In the genomic region with DNA sequence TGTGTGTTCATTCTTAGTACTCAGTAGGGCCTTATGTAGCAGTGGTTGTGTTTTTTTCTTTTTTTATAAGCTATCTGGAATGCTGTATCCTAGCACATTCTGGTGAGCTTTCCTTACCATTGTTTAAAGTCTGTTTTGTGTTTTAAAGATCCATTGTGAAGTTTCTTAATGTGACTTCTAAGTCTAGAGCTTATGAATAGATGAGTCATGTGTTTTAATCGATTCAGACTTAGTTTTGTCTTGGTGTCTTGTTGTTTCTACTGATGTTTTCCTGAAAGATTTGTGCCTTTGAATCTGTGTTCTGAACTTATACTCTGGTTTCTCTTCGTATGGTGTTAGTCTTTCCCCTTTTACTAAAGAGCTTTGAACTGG, we compare ENCODE assay signal across 8 cellular contexts. TPM values are rescaled to one million over a fixed set of nuclear protein-coding genes. Genes with fewer than 3 reads are reported as not detected.
DNase-seq lines count a peak whose midpoint lies in the region; ATAC-seq, FAIRE-seq and TF ChIP-seq lines count a peak whose summit lies in the region.
"Had no signal": no experiment of that assay in that cellular context is flagged by ENCODE, and none has a peak within 500 bp of the region (broad histone marks: within the 10 kb centered on the region; RNA-seq: fewer than 3 reads in every experiment).

No MANE protein-coding gene starts in this region.

- no peaks in the 10 kb centered on the region for H3K36me3 ChIP-seq in PC-3 (ENCODE audit: low read depth, low read length)
- no peaks in the 10 kb centered on the region for H3K36me3 ChIP-seq in endothelial cell of umbilical vein (ENCODE audit: control insufficient read depth in 2 of 2, extremely low read depth in 1 of 2, insufficient read depth in 2 of 2, low read length in 2 of 2)
- H3K36me3 ChIP-seq in psoas muscle (ENCODE audit: insufficient read depth in 1 of 2, low read depth in 1 of 2) = no peaks in the 10 kb centered on the region

- H3K27me3 ChIP-seq in PC-3 (ENCODE audit: low read length) (no peaks in the 10 kb centered on the region), endothelial cell of umbilical vein (ENCODE audit: control insufficient read depth in 2 of 2, insufficient read depth in 2 of 2, low read length in 2 of 2) (no peaks in the 10 kb centered on the region), psoas muscle (ENCODE audit: insufficient read depth in 3 of 3, low read length in 2 of 3) (no peaks in the 10 kb centered on the region)

- POLR2A ChIA-PET in PC-3 (lab: Charles Lee; ENCODE audit: unreplicated experiment) (interaction anchor here (0.7 kb wide), 1 partner anchor 8 kb away, joined by 4 read pairs; no protein-coding TSS in a partner anchor), endothelial cell of umbilical vein (lab: Charles Lee) (interaction anchor here (1.4 to 1.8 kb wide), 3 partner anchors 9 to 24 kb away, joined by 3 to 13 read pairs (median 6); a partner anchor contains a TSS)

- CTCF ChIA-PET in PC-3 (lab: Charles Lee) = interaction anchor here (0.6 to 0.8 kb wide), 2 partner anchors 9 to 25 kb away, joined by 3 to 6 read pairs; a partner anchor contains a TSS
- CTCF ChIA-PET in endothelial cell of umbilical vein (lab: Charles Lee) = interaction anchor here (0.7 to 4.1 kb wide), 13 partner anchors 9 to 115 kb away, joined by 3 to 43 read pairs (median 7); no protein-coding TSS in a partner anchor

- no peaks in the 10 kb centered on the region for H3K9me2 ChIP-seq in PC-3 (replicated peaks; ENCODE audit: low read length)

- H3K27ac ChIP-seq in PC-3 (ENCODE audit: low read length) (peak overlapping the region; percentile 38), endothelial cell of umbilical vein (ENCODE audit: insufficient read depth, low read depth, low read length) (peak overlapping the region; percentile 75), psoas muscle (peak overlapping the region; percentile 7)

- H3F3A ChIP-seq in PC-3 (ENCODE audit: low read length, unreplicated experiment) = no peaks in the 10 kb centered on the region

- ATAC-seq in PC-3 (peak; percentile 27; the same call in 1 of the 2 replicates), psoas muscle (no peak), GM18858 (IDR thresholded peaks at IDR 0.05; ENCODE audit: unreplicated experiment) (no peak)

- H3K4me1 ChIP-seq in PC-3 (ENCODE audit: insufficient read depth, low read length) (peaks cover 54% of the 10 kb centered on the region), endothelial cell of umbilical vein (ENCODE audit: control insufficient read depth, extremely low read depth, insufficient read depth, low read length) (peaks cover 56% of the 10 kb centered on the region), psoas muscle (peaks cover 73% of the 10 kb centered on the region)

- no peak overlapping the region for H3K9ac ChIP-seq in PC-3 (ENCODE audit: low read length)
- H3K9ac ChIP-seq in endothelial cell of umbilical vein (replicated peaks; ENCODE audit: extremely low read depth, insufficient read depth, low read length) = peak overlapping the region; percentile 59

- intact Hi-C loops in PC-3 (cut with micrococcal nuclease) (no loop called here), endothelial cell of umbilical vein (cut with micrococcal nuclease) (loop anchor here (1.0 kb wide), 1 partner anchor 25 kb away; a partner anchor contains a TSS), psoas muscle (cut with DNase I) (no loop called here)

- peak; percentile 80 for FAIRE-seq in endothelial cell of umbilical vein (lab: Jason Lieb, UNC)

- peaks cover 29% of the 10 kb centered on the region; the same call in 1 of the 2 replicates for H4K20me1 ChIP-seq in PC-3 (ENCODE audit: low read length)
- H4K20me1 ChIP-seq in endothelial cell of umbilical vein (replicated peaks; ENCODE audit: control insufficient read depth, extremely low read depth, insufficient read depth, low read length) = no peaks in the 10 kb centered on the region

- H3K4me2 ChIP-seq in PC-3 (ENCODE audit: low read length) = peak overlapping the region; percentile 44
- peak overlapping the region; percentile 60 for H3K4me2 ChIP-seq in endothelial cell of umbilical vein (ENCODE audit: insufficient read depth, low read length)

- H3K9me1 ChIP-seq in endothelial cell of umbilical vein (replicated peaks; ENCODE audit: control insufficient read depth, extremely low read depth, insufficient read depth, low read length) = peaks cover 3% of the 10 kb centered on the region

- dilution Hi-C loops in endothelial cell of umbilical vein (cut with MboI; ENCODE audit: extremely low pct_ligation_motif_present, low sequenced_read_pairs) = no loop called here

- no peak for TF ChIP-seq CTCF in PC-3 (conservative IDR thresholded peaks at IDR 0.05; ENCODE audit: low read depth, low read length)
- no peak for TF ChIP-seq CTCF in endothelial cell of umbilical vein (IDR thresholded peaks at IDR 0.05; ENCODE audit: extremely low read depth in 1 of 2, insufficient read depth in 1 of 2, low read depth in 1 of 2, low read length in 2 of 2)
- TF ChIP-seq CTCF in psoas muscle (IDR thresholded peaks at IDR 0.05) = no peak

- 30 to 54% (median 34%) methylated on average over 2 of the region's 2 CpGs for WGBS in psoas muscle, 3 donors

- no peaks in the 10 kb centered on the region for H3K9me3 ChIP-seq in PC-3 (ENCODE audit: low read length)
- no peaks in the 10 kb centered on the region for H3K9me3 ChIP-seq in endothelial cell of umbilical vein (replicated peaks; ENCODE audit: control insufficient read depth, insufficient read depth, low read length)
- no peaks in the 10 kb centered on the region for H3K9me3 ChIP-seq in psoas muscle

- H3K79me2 ChIP-seq in PC-3 (ENCODE audit: low read length) (peaks cover 96% of the 10 kb centered on the region), endothelial cell of umbilical vein (ENCODE audit: control insufficient read depth, insufficient read depth, low read length) (peaks cover 84% of the 10 kb centered on the region)

- H2AFZ ChIP-seq in PC-3 (ENCODE audit: low read length) = no peak overlapping the region
- H2AFZ ChIP-seq in endothelial cell of umbilical vein (ENCODE audit: low read depth, low read length) = no peak overlapping the region

- peak; percentile 55 for DNase-seq in ELR (ENCODE audit: low read depth)
- peak; percentile 42 for DNase-seq in PC-3
- peak; percentile 90 for DNase-seq in endothelial cell of umbilical vein (ENCODE audit: low read depth, low spot score)
- DNase-seq in psoas muscle = no peak
- DNase-seq in COR-L47 (lab: John Stamatoyannopoulos, UW) = no peak
- DNase-seq in activated gamma-delta T cell (lab: John Stamatoyannopoulos, UW) = no peak
- DNase-seq: central memory CD4-positive, alpha-beta T cell had no signal

- H3K4me3 ChIP-seq in PC-3 (ENCODE audit: low read length) (no peak overlapping the region), endothelial cell of umbilical vein (replicated peaks in 1 of 3; ENCODE audit: insufficient read depth in 1 of 3, low read depth in 1 of 3, low read length in 3 of 3) (no peak overlapping the region), psoas muscle (no peak overlapping the region)

- BruUV-seq in PC-3 (replicated peaks; lab: Mats Ljungman, UMichigan) (no TSS peak), endothelial cell of umbilical vein (replicated peaks; lab: Mats Ljungman, UMichigan) (no TSS peak)

- TF ChIP-seq POLR2A in endothelial cell of umbilical vein (IDR thresholded peaks at IDR 0.05; ENCODE audit: low read depth, low read length) = no peak

TF ChIP-seq in endothelial cell of umbilical vein, 7 proteins besides CTCF, POLR2A, EP300 and RAD21:
- TF ChIP-seq FOS (IDR thresholded peaks at IDR 0.05; ENCODE audit: borderline replicate concordance, insufficient read depth, low read length) (peak; percentile 74), GATA2 (IDR thresholded peaks at IDR 0.05; ENCODE audit: insufficient read depth, insufficient read length, low read depth, low read length) (no peak), EZH2 (IDR thresholded peaks at IDR 0.05; ENCODE audit: borderline replicate concordance, low read depth, low read length, severe bottlenecking) (no peak), JUN (IDR thresholded peaks at IDR 0.05; ENCODE audit: borderline replicate concordance, insufficient read depth, insufficient read length, low read depth) (peak; percentile 88), POLR2AphosphoS5 (IDR thresholded peaks at IDR 0.05; ENCODE audit: insufficient read depth, low read depth, low read length) (no peak), MYC (IDR thresholded peaks at IDR 0.05; ENCODE audit: low read depth, low read length) (no peak)
- TF ChIP-seq, protein P1, sequence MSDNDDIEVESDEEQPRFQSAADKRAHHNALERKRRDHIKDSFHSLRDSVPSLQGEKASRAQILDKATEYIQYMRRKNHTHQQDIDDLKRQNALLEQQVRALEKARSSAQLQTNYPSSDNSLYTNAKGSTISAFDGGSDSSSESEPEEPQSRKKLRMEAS (IDR thresholded peaks at IDR 0.05; ENCODE audit: insufficient read depth, insufficient read length) = no peak

RNA-seq across cellular contexts. Expression of a gene that starts 24.5 kb away (rescaled TPM):
- total RNA-seq in PC-3 (2014; rRNA removed) (36.8 and 46.8 TPM in 2 replicates), endothelial cell of umbilical vein (80.3 and 87.8 TPM in 2 replicates), psoas muscle (100 to 1,000 TPM in 3 of 4 donors, 10 to 100 TPM in 1; 93.7 to 126 (median 122) TPM)
- polyA plus RNA-seq in endothelial cell of umbilical vein (20.8 and 22.8 TPM in 2 replicates), psoas muscle (10 to 100 TPM; 18.2 to 86.0 (median 46.5) TPM)
- polyA plus RNA-seq in endothelial cell of umbilical vein (2011; cell fraction: cytosol; rRNA removed) = 14.3 and 15.7 TPM in 2 replicates
- 56.1 and 74.7 TPM in 2 replicates for polyA plus RNA-seq in endothelial cell of umbilical vein (2011; cell fraction: nucleus; rRNA removed)
- 30.6 and 35.5 TPM in 2 replicates for polyA plus RNA-seq in endothelial cell of umbilical vein (2012)
- 113 and 119 TPM in 2 replicates for polyA minus RNA-seq in endothelial cell of umbilical vein
- polyA minus RNA-seq in endothelial cell of umbilical vein (2011; cell fraction: cytosol; rRNA and poly(A)+ RNA removed) = 55.7 TPM
- 234 and 316 TPM in 2 replicates for polyA minus RNA-seq in endothelial cell of umbilical vein (2011; cell fraction: nucleus; rRNA and poly(A)+ RNA removed)

Comparison
In these comparisons a context has a peak if more than half of its experiments do, and no peak if none do; other contexts are left out.
1. DNase-seq: peak in ELR (single experiment), PC-3 (single experiment) and endothelial cell of umbilical vein (single experiment); none in psoas muscle (0 of 2), COR-L47 (single experiment) and activated gamma-delta T cell (single experiment).
2. H3K27ac ChIP-seq: peak in every context shown above with its lines; median percentile 75 in endothelial cell of umbilical vein; 38 in PC-3; 7 in psoas muscle.